Comparison of ENCODE assay signal across 8 cellular contexts in genomic region chr1:168408531-168409242, GRCh38.
DNase-seq lines count a peak whose midpoint lies in the region; ATAC-seq and TF ChIP-seq lines count a peak whose summit lies in the region.

No MANE protein-coding gene starts in this region.

- H3K4me1 ChIP-seq in PC-9 (replicated peaks; ENCODE audit: insufficient read depth) (peaks cover 20% of the 10 kb centered on the region), esophagus squamous epithelium (peaks cover 0 to 3% (median 0%) of the 10 kb centered on the region in 3 donors)

- no peak for TF ChIP-seq POLR2A in esophagus squamous epithelium (IDR thresholded peaks at IDR 0.05)

- H2AFZ ChIP-seq in PC-9, result no peak overlapping the region

- DNase-seq in PC-9 (peak; percentile 48 to 78), NCI-H1417 treated with DMSO at 0.1 percent for 48 hours (lab: John Stamatoyannopoulos, UW) (no peak), esophagus squamous epithelium (lab: John Stamatoyannopoulos, UW) (no peak), hepatic stellate cell (ENCODE audit: low spot score) (no peak)
- DNase-seq in activated naive CD4-positive, alpha-beta T cell treated with anti-CD3 and anti-CD28 coated beads for 36 hours, result peak; percentile 82
- DNase-seq in stimulated activated CD4-positive, alpha-beta T cell treated with anti-CD3 and anti-CD28 coated beads, Interleukin-12 subunit alpha, Interleukin-12 subunit beta, amount 100 ng/mL, for 4 hours, result peak; percentile 45

- H3K4me1 Mint-ChIP-seq in activated naive CD4-positive, alpha-beta T cell treated with anti-CD3 and anti-CD28 coated beads for 36 hours (ENCODE audit: low read depth), result peaks cover 34% of the 10 kb centered on the region

- ATAC-seq in GM19463 (IDR thresholded peaks at IDR 0.05; ENCODE audit: unreplicated experiment) (peak; percentile 81), HG03095 (IDR thresholded peaks at IDR 0.05; ENCODE audit: unreplicated experiment) (no peak)

- no peaks in the 10 kb centered on the region for H3K36me3 Mint-ChIP-seq in activated naive CD4-positive, alpha-beta T cell treated with anti-CD3 and anti-CD28 coated beads for 36 hours (ENCODE audit: low read depth)

- no peaks in the 10 kb centered on the region for H3K27me3 ChIP-seq in PC-9 (ENCODE audit: insufficient read depth, low read depth)
- H3K27me3 ChIP-seq in esophagus squamous epithelium, result no peaks in the 10 kb centered on the region

- no peak for TF ChIP-seq CTCF in PC-9 (conservative IDR thresholded peaks at IDR 0.05)
- no peak for TF ChIP-seq CTCF in esophagus squamous epithelium (IDR thresholded peaks at IDR 0.05)

- POLR2A ChIA-PET in PC-9 (lab: Charles Lee; ENCODE audit: unreplicated experiment), result interaction anchor here (0.7 kb wide), 1 partner anchor 954 kb away, joined by 10 read pairs; no protein-coding TSS in a partner anchor

- CTCF ChIA-PET in PC-9 (lab: Charles Lee), result interaction anchor here (0.5 to 0.6 kb wide), 2 partner anchors 34 to 1202 kb away, joined by 3 to 5 read pairs; no protein-coding TSS in a partner anchor
- CTCF ChIA-PET in activated naive CD4-positive, alpha-beta T cell treated with anti-CD3 and anti-CD28 coated beads for 36 hours (lab: Charles Lee), result interaction anchor here (0.6 to 1.0 kb wide), 3 partner anchors 31 to 81 kb away, joined by 3 read pairs; no protein-coding TSS in a partner anchor

- H3K36me3 ChIP-seq in PC-9 (ENCODE audit: low read depth) (no peaks in the 10 kb centered on the region), esophagus squamous epithelium (no peaks in the 10 kb centered on the region)

- H3K27ac Mint-ChIP-seq in activated naive CD4-positive, alpha-beta T cell treated with anti-CD3 and anti-CD28 coated beads for 36 hours, result peak overlapping the region; percentile 32

- WGBS in esophagus squamous epithelium, 2 donors, result 39 to 58% methylated on average over 6 of the region's 6 CpGs

- no peaks in the 10 kb centered on the region for H3K9me2 ChIP-seq in PC-9 (ENCODE audit: insufficient read depth)

- H3F3A ChIP-seq in PC-9 (ENCODE audit: insufficient read depth, low read depth), result peaks cover 20% of the 10 kb centered on the region

- H3K27ac ChIP-seq in PC-9 (peak overlapping the region; percentile 31), esophagus squamous epithelium (no peak overlapping the region)

- peaks cover 2% of the 10 kb centered on the region for H3K9me3 Mint-ChIP-seq in activated naive CD4-positive, alpha-beta T cell treated with anti-CD3 and anti-CD28 coated beads for 36 hours

- no peaks in the 10 kb centered on the region for H4K20me1 ChIP-seq in PC-9 (ENCODE audit: insufficient read depth)

- H3K4me3 ChIP-seq in PC-9 (no peak overlapping the region), esophagus squamous epithelium (no peak overlapping the region)

- H3K4me2 ChIP-seq in PC-9, result peak overlapping the region; percentile 25; the same call in 1 of the 2 replicates

- H3K27me3 Mint-ChIP-seq in activated naive CD4-positive, alpha-beta T cell treated with anti-CD3 and anti-CD28 coated beads for 36 hours (ENCODE audit: low read depth), result no peaks in the 10 kb centered on the region

- BruUV-seq in PC-9 (replicated peaks; lab: Mats Ljungman, UMichigan), result no TSS peak

- intact Hi-C loops in PC-9 (cut with micrococcal nuclease; ENCODE audit: unreplicated experiment), result no loop called here
- intact Hi-C loops in activated naive CD4-positive, alpha-beta T cell treated with anti-CD3 and anti-CD28 coated beads for 36 hours (cut with micrococcal nuclease), result loop anchor here (1.0 to 10.0 kb wide), 10 partner anchors 13 to 1486 kb away; partner anchors contain the start of genes METTL18, SCYL3 and TIPRL
- intact Hi-C loops in esophagus squamous epithelium (cut with DNase I), result no loop called here

- no peaks in the 10 kb centered on the region for H3K9me3 ChIP-seq in PC-9 (ENCODE audit: insufficient read depth, low read depth)
- no peaks in the 10 kb centered on the region for H3K9me3 ChIP-seq in esophagus squamous epithelium

- H3K79me2 ChIP-seq in PC-9 (ENCODE audit: low read depth), result no peaks in the 10 kb centered on the region

- H3K4me3 Mint-ChIP-seq in activated naive CD4-positive, alpha-beta T cell treated with anti-CD3 and anti-CD28 coated beads for 36 hours, result no peak overlapping the region

Comparison
In these comparisons a context has a peak if more than half of its experiments do, and no peak if none do; other contexts are left out.
1. DNase-seq: peak in PC-9 (2 of 2), activated naive CD4-positive, alpha-beta T cell treated with anti-CD3 and anti-CD28 coated beads for 36 hours (single experiment) and stimulated activated CD4-positive, alpha-beta T cell treated with anti-CD3 and anti-CD28 coated beads, Interleukin-12 subunit alpha, Interleukin-12 subunit beta, amount 100 ng/mL, for 4 hours (single experiment); none in NCI-H1417 treated with DMSO at 0.1 percent for 48 hours (single experiment), esophagus squamous epithelium (single experiment) and hepatic stellate cell (single experiment).